Comparison of ENCODE assay signal across 8 cellular contexts in genomic region chr1:110339040-110339426, GRCh38. TPM values are rescaled to one million over a fixed set of nuclear protein-coding genes. Genes with fewer than 3 reads are reported as not detected.
DNase-seq lines count a peak whose midpoint lies in the region; ATAC-seq and TF ChIP-seq lines count a peak whose summit lies in the region.

A gene with protein sequence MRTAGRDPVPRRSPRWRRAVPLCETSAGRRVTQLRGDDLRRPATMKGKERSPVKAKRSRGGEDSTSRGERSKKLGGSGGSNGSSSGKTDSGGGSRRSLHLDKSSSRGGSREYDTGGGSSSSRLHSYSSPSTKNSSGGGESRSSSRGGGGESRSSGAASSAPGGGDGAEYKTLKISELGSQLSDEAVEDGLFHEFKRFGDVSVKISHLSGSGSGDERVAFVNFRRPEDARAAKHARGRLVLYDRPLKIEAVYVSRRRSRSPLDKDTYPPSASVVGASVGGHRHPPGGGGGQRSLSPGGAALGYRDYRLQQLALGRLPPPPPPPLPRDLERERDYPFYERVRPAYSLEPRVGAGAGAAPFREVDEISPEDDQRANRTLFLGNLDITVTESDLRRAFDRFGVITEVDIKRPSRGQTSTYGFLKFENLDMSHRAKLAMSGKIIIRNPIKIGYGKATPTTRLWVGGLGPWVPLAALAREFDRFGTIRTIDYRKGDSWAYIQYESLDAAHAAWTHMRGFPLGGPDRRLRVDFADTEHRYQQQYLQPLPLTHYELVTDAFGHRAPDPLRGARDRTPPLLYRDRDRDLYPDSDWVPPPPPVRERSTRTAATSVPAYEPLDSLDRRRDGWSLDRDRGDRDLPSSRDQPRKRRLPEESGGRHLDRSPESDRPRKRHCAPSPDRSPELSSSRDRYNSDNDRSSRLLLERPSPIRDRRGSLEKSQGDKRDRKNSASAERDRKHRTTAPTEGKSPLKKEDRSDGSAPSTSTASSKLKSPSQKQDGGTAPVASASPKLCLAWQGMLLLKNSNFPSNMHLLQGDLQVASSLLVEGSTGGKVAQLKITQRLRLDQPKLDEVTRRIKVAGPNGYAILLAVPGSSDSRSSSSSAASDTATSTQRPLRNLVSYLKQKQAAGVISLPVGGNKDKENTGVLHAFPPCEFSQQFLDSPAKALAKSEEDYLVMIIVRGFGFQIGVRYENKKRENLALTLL (plus strand): TSS chr1:110339377. CDS start chr1:110339406, 29 bp downstream.

- TF ChIP-seq CTCF in AG04449 (IDR thresholded peaks at IDR 0.05; ENCODE audit: insufficient read depth, low read length, missing control alignments) (no peak), WTC11 (IDR thresholded peaks at IDR 0.05) (no peak)

- H3K4me3 Mint-ChIP-seq in WTC11 (no peak within 1 kb of the TSS), immature natural killer cell (peak within 1 kb of the TSS in 1 of 5 donors; percentile 91)

- ATAC-seq in GM18909 (IDR thresholded peaks at IDR 0.05; ENCODE audit: poor library complexity, unreplicated experiment) (peak; percentile 77), HG03196 (IDR thresholded peaks at IDR 0.05; ENCODE audit: unreplicated experiment) (peak; percentile 69), WTC11 (peak; percentile 84)

- H3K27ac Mint-ChIP-seq in WTC11 (no peak within 1 kb of the TSS; the same call in 1 of the 2 replicates), immature natural killer cell (no peak within 1 kb of the TSS)

- H3K36me3 Mint-ChIP-seq in WTC11 = peaks cover 39% of the 10 kb centered on the region
- peaks cover 4 to 10% (median 8%) of the 10 kb centered on the region in 3 donors for H3K36me3 Mint-ChIP-seq in immature natural killer cell

- H3K9me3 Mint-ChIP-seq in WTC11 (peaks cover 9% of the 10 kb centered on the region), immature natural killer cell (no peaks in the 10 kb centered on the region)

- CTCF ChIA-PET in AG04449 (lab: Yijun Ruan, JAX) = interaction anchor here (0.8 to 11.4 kb wide), 21 partner anchors 9 to 205 kb away, joined by 3 to 150 read pairs (median 8); partner anchors contain the start of genes KCNC4 and SLC16A4
- CTCF ChIA-PET in WTC11 (lab: Charles Lee) = interaction anchor here (0.6 to 6.1 kb wide), 38 partner anchors 9 to 388 kb away, joined by 3 to 100 read pairs (median 4); partner anchors contain the start of genes KCNC4, LAMTOR5 and SLC6A17

- H3K4me1 Mint-ChIP-seq in WTC11 (peaks cover 53% of the 10 kb centered on the region), immature natural killer cell (peaks cover 54 to 57% of the 10 kb centered on the region in 2 donors)

- peak within 1 kb of the TSS; percentile 98 for H3K4me3 ChIP-seq in AG04449 (ENCODE audit: low read depth, low read length)

- no peaks in the 10 kb centered on the region for H3K27me3 Mint-ChIP-seq in WTC11 (ENCODE audit: low read depth)
- peaks cover 4 to 13% (median 6%) of the 10 kb centered on the region in 3 donors for H3K27me3 Mint-ChIP-seq in immature natural killer cell (ENCODE audit: low read depth in 3 of 3)

- DNase-seq in AG04449 (ENCODE audit: low read depth, low spot score) (peak; percentile 100), NCI-H2227 treated with DMSO at 0.1 percent for 48 hours (lab: John Stamatoyannopoulos, UW) (peak; percentile 100), WTC11 (ENCODE audit: low spot score) (peak; percentile 96), immature natural killer cell (peak; percentile 99), smooth muscle cell of the brain vasculature (ENCODE audit: low read depth, low spot score) (peak; percentile 100)
- peak; percentile 100 for DNase-seq in central memory CD4-positive, alpha-beta T cell

- POLR2A ChIA-PET in AG04449 (lab: Yijun Ruan, JAX) (interaction anchor here (0.7 to 1.4 kb wide), 10 partner anchors 10 to 131 kb away, joined by 3 to 6 read pairs (median 4); partner anchors contain the start of gene KCNC4), WTC11 (lab: Charles Lee) (interaction anchor here (0.5 to 2.5 kb wide), 14 partner anchors 11 to 131 kb away, joined by 3 to 14 read pairs (median 4); partner anchors contain the start of gene KCNC4)

TF ChIP-seq in WTC11, 78 proteins besides CTCF, POLR2A, EP300 and RAD21 (continues in another document):
- TF ChIP-seq NFYB (CRISPR knock-in tag; conservative IDR thresholded peaks at IDR 0.05; ENCODE audit: low read depth) (peak; percentile 89), HMGA2 (CRISPR knock-in tag; IDR thresholded peaks at IDR 0.05) (no peak), AR (CRISPR knock-in tag; IDR thresholded peaks at IDR 0.05) (no peak), MYBL2 (CRISPR knock-in tag; IDR thresholded peaks at IDR 0.05) (peak; percentile 98), GABPB1 (CRISPR knock-in tag; IDR thresholded peaks at IDR 0.05) (no peak), CREB1 (CRISPR knock-in tag; IDR thresholded peaks at IDR 0.05) (no peak)
- TF ChIP-seq, protein P1, sequence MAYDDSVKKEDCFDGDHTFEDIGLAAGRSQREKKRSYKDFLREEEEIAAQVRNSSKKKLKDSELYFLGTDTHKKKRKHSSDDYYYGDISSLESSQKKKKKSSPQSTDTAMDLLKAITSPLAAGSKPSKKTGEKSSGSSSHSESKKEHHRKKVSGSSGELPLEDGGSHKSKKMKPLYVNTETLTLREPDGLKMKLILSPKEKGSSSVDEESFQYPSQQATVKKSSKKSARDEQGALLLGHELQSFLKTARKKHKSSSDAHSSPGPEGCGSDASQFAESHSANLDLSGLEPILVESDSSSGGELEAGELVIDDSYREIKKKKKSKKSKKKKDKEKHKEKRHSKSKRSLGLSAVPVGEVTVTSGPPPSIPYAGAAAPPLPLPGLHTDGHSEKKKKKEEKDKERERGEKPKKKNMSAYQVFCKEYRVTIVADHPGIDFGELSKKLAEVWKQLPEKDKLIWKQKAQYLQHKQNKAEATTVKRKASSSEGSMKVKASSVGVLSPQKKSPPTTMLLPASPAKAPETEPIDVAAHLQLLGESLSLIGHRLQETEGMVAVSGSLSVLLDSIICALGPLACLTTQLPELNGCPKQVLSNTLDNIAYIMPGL (CRISPR knock-in tag; IDR thresholded peaks at IDR 0.05) = no peak
- TF ChIP-seq, protein P2, sequence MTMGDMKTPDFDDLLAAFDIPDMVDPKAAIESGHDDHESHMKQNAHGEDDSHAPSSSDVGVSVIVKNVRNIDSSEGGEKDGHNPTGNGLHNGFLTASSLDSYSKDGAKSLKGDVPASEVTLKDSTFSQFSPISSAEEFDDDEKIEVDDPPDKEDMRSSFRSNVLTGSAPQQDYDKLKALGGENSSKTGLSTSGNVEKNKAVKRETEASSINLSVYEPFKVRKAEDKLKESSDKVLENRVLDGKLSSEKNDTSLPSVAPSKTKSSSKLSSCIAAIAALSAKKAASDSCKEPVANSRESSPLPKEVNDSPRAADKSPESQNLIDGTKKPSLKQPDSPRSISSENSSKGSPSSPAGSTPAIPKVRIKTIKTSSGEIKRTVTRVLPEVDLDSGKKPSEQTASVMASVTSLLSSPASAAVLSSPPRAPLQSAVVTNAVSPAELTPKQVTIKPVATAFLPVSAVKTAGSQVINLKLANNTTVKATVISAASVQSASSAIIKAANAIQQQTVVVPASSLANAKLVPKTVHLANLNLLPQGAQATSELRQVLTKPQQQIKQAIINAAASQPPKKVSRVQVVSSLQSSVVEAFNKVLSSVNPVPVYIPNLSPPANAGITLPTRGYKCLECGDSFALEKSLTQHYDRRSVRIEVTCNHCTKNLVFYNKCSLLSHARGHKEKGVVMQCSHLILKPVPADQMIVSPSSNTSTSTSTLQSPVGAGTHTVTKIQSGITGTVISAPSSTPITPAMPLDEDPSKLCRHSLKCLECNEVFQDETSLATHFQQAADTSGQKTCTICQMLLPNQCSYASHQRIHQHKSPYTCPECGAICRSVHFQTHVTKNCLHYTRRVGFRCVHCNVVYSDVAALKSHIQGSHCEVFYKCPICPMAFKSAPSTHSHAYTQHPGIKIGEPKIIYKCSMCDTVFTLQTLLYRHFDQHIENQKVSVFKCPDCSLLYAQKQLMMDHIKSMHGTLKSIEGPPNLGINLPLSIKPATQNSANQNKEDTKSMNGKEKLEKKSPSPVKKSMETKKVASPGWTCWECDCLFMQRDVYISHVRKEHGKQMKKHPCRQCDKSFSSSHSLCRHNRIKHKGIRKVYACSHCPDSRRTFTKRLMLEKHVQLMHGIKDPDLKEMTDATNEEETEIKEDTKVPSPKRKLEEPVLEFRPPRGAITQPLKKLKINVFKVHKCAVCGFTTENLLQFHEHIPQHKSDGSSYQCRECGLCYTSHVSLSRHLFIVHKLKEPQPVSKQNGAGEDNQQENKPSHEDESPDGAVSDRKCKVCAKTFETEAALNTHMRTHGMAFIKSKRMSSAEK (CRISPR knock-in tag; IDR thresholded peaks at IDR 0.05; ENCODE audit: borderline replicate concordance) = no peak
- TF ChIP-seq, protein P3, sequence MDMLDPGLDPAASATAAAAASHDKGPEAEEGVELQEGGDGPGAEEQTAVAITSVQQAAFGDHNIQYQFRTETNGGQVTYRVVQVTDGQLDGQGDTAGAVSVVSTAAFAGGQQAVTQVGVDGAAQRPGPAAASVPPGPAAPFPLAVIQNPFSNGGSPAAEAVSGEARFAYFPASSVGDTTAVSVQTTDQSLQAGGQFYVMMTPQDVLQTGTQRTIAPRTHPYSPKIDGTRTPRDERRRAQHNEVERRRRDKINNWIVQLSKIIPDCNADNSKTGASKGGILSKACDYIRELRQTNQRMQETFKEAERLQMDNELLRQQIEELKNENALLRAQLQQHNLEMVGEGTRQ (CRISPR knock-in tag; IDR thresholded peaks at IDR 0.05) = peak; percentile 95

RNA-seq across cellular contexts. Expression of the gene that starts here (rescaled TPM):
- 43.5 to 50.6 TPM (median 44.8 TPM) in 3 replicates for total RNA-seq in WTC11 (2021)
- 10 to 100 TPM in 1 of 3 donors, 1 to 10 TPM in 2; 5.7 to 14.4 (median 10.0) TPM for polyA plus RNA-seq in immature natural killer cell

Comparison
In these comparisons a context has a peak if more than half of its experiments do, and no peak if none do; other contexts are left out.
1. Peak in every context shown above with its lines: DNase-seq, ATAC-seq and H3K4me3 ChIP-seq.